Comparison of ENCODE assay signal across 8 cellular contexts in the genomic region with DNA sequence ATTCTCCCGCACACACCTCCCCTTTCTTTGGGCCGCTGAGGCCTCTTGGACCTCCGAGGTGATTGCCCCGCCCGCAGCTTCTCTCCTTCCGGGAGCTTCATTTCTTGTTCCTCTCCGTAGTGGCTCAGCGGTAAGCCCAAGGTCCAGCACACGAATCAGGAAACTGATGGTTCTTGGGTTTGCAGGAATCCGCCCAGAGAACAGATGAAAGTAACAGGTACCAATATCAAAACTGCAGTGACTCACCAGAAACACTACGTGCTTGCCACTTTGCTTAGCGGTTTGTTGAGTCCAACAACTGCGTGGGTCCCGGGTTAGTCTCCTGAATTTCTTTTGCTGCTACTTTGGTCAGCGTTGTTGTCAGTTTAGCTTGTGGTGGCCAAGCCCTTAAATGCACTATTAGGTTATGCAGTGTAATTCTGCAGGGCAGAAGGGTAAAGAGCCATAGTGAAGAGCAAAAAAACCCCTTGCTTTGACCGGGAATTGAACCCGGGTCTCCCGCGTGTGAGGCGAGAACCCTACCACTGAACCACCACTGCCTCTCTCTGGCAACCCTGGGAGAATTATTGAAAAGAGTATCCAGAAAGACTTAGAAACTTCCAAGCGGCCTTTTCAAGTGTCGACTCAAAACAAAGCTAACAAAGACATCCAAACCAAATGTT.
DNase-seq lines count a peak whose midpoint lies in the region; ATAC-seq lines count a peak whose summit lies in the region.
"Not testable (repeated sequence)": the region's sequence is repeated elsewhere in the genome, so short reads cannot be mapped to it uniquely, and the experiment has no call there.

No MANE protein-coding gene starts in this region.

- H3K4me1 ChIP-seq in CD4-positive, alpha-beta memory T cell (ENCODE audit: insufficient read depth, low read length); HUES48 (ENCODE audit: control insufficient read depth, insufficient read depth, low read length): not testable (repeated sequence)

- CTCF ChIA-PET in CD4-positive, alpha-beta memory T cell (lab: Charles Lee; ENCODE audit: partially characterized antibody) = not testable (repeated sequence)

- H3K27ac Mint-ChIP-seq in CD4-positive, alpha-beta memory T cell = peak overlapping the region; percentile 66 to 100 (median 95)
- H3K27ac Mint-ChIP-seq in effector memory CD8-positive, alpha-beta T cell = peak overlapping the region; percentile 99 to 100

- H3K4me3 Mint-ChIP-seq in CD4-positive, alpha-beta memory T cell = peak overlapping the region; percentile 77 to 98 (median 86)
- H3K4me3 Mint-ChIP-seq in effector memory CD8-positive, alpha-beta T cell = peak overlapping the region; percentile 86

- H3K27ac ChIP-seq in CD4-positive, alpha-beta memory T cell (ENCODE audit: low read depth, low read length); HUES48 (ENCODE audit: low read depth, low read length): not testable (repeated sequence)

- POLR2A ChIA-PET in CD4-positive, alpha-beta memory T cell (lab: Charles Lee; ENCODE audit: partially characterized antibody) = not testable (repeated sequence)

- H3K27me3 ChIP-seq in CD4-positive, alpha-beta memory T cell (ENCODE audit: insufficient read depth, low read length); HUES48 (ENCODE audit: control insufficient read depth, insufficient read depth, low read length): not testable (repeated sequence)

- peak; percentile 77 for ATAC-seq in GM21529 (IDR thresholded peaks at IDR 0.05; ENCODE audit: unreplicated experiment)
- peak; percentile 89 for ATAC-seq in effector memory CD8-positive, alpha-beta T cell (replicated peaks)

- not testable (repeated sequence) for H3K9me3 Mint-ChIP-seq in CD4-positive, alpha-beta memory T cell; effector memory CD8-positive, alpha-beta T cell

- H3K4me1 Mint-ChIP-seq in CD4-positive, alpha-beta memory T cell; effector memory CD8-positive, alpha-beta T cell (ENCODE audit: low read depth in 2 of 2): not testable (repeated sequence)

- H3K36me3 ChIP-seq in CD4-positive, alpha-beta memory T cell (ENCODE audit: insufficient read depth, low read length); HUES48 (ENCODE audit: control insufficient read depth, insufficient read depth, low read length): not testable (repeated sequence)

- not testable (repeated sequence) for H3K9me3 ChIP-seq in CD4-positive, alpha-beta memory T cell (ENCODE audit: control insufficient read depth in 1 of 2, low read length in 2 of 2); HUES48 (ENCODE audit: control insufficient read depth, insufficient read depth, low read length)

- not testable (repeated sequence) for H3K27me3 Mint-ChIP-seq in CD4-positive, alpha-beta memory T cell; effector memory CD8-positive, alpha-beta T cell

- not testable (repeated sequence) for H3K36me3 Mint-ChIP-seq in CD4-positive, alpha-beta memory T cell
- peaks cover 19% of the 10 kb centered on the region for H3K36me3 Mint-ChIP-seq in effector memory CD8-positive, alpha-beta T cell (ENCODE audit: insufficient read depth)

- not testable (repeated sequence) for H3K4me3 ChIP-seq in CD4-positive, alpha-beta memory T cell (ENCODE audit: low read length in 2 of 2)
- H3K4me3 ChIP-seq in HUES48 (ENCODE audit: low read depth, low read length) = peak overlapping the region; percentile 57

- DNase-seq in CD4-positive, alpha-beta memory T cell = peak; percentile 69 to 84 (median 80)
- DNase-seq in RPMI7951 (ENCODE audit: low read depth) = peak; percentile 17
- peak; percentile 51 for DNase-seq in activated T-cell treated with anti-CD3 and anti-CD28 coated beads for 4 hours
- DNase-seq in effector memory CD8-positive, alpha-beta T cell = peak; percentile 64 to 72 (median 67)
- DNase-seq in medulla oblongata (ENCODE audit: extremely low spot score) = peak; percentile 88
- DNase-seq in stimulated activated CD4-positive, alpha-beta T cell treated with anti-CD3 and anti-CD28 coated beads, Interleukin-4, amount 100 ng/mL, for 48 hours (ENCODE audit: low read depth in 2 of 2) = peak; percentile 42 to 62

- H3K9ac ChIP-seq in HUES48 (ENCODE audit: low read depth, low read length) = not testable (repeated sequence)

- intact Hi-C loops in CD4-positive, alpha-beta memory T cell (cut with micrococcal nuclease) = not testable (repeated sequence)

Comparison
In these comparisons a context has a peak if more than half of its experiments do, and no peak if none do; other contexts are left out.
1. DNase-seq: peak in every context shown above with its lines; median percentile 88 in medulla oblongata; 80 in CD4-positive, alpha-beta memory T cell; 67 in effector memory CD8-positive, alpha-beta T cell; 52 in stimulated activated CD4-positive, alpha-beta T cell treated with anti-CD3 and anti-CD28 coated beads, Interleukin-4, amount 100 ng/mL, for 48 hours; 51 in activated T-cell treated with anti-CD3 and anti-CD28 coated beads for 4 hours; 17 in RPMI7951.